In the genomic region with DNA sequence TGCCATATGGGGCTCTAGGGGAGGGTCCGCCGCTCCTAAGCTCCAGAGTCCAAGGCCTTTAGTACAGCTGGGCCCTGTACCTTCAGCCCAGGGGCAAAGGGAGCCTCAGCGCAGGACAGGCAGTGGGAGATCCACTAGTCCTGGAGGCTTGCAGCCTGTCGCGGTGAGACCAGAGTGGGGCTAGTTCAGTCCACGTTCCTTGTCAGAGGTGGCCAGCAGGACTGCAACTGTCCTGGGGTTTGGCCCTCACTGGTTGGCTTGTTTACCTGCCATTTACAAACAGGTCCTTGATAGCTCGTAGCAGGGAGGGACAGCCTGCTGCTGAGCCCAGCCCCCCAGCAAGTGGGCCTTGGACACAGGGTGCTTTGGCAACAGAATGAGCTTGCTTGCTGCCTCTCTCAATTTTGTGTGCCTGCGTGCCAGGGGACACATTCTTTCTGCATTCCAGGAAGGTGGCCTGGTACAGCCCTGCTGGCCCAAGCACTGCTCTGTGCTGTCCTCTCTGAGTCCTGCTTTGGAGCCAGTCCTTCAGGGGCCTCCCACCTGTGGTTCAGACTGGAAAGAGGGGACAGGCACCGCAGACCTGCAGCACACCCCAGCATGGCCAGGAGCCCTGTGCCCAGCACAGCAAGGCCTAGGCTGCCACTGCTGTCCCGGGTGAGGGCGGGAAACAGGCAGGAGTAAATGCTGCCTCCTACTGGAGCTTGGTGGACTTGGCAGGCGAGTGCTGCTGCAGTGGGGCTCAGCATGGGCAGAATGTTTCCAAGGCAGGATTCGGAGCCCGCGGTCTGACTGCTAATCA, we compare ENCODE assay signal across 8 cellular contexts. TPM values are rescaled to one million over a fixed set of nuclear protein-coding genes. Genes with fewer than 3 reads are reported as not detected.
DNase-seq lines count a peak whose midpoint lies in the region; ATAC-seq and TF ChIP-seq lines count a peak whose summit lies in the region.

No MANE protein-coding gene starts in this region.

- no peaks in the 10 kb centered on the region for H3K36me3 ChIP-seq in right atrium auricular region

- H3K4me1 Mint-ChIP-seq in activated naive CD4-positive, alpha-beta T cell treated with anti-CD3 and anti-CD28 coated beads for 36 hours (ENCODE audit: low read depth): peaks cover 8% of the 10 kb centered on the region

- CTCF ChIA-PET in activated naive CD4-positive, alpha-beta T cell treated with anti-CD3 and anti-CD28 coated beads for 36 hours (lab: Charles Lee): interaction anchor here (0.6 to 2.5 kb wide), 7 partner anchors 9 to 249 kb away, joined by 3 to 6 read pairs (median 5); no protein-coding TSS in a partner anchor

- H3K9me3 ChIP-seq in right atrium auricular region: no peaks in the 10 kb centered on the region

- peak overlapping the region; percentile 82 to 84 for H3K27ac ChIP-seq in right atrium auricular region
- peak overlapping the region in 17 of 21 experiments; percentile 15 to 86 (median 68) for H3K27ac ChIP-seq in skin epidermis

- H3K27me3 Mint-ChIP-seq in activated naive CD4-positive, alpha-beta T cell treated with anti-CD3 and anti-CD28 coated beads for 36 hours (ENCODE audit: low read depth): no peaks in the 10 kb centered on the region

- peaks cover 0 to 82% of the 10 kb centered on the region in 2 donors for H3K4me1 ChIP-seq in right atrium auricular region

- no peaks in the 10 kb centered on the region for H3K36me3 Mint-ChIP-seq in activated naive CD4-positive, alpha-beta T cell treated with anti-CD3 and anti-CD28 coated beads for 36 hours (ENCODE audit: low read depth)

- no peaks in the 10 kb centered on the region for H3K9me3 Mint-ChIP-seq in activated naive CD4-positive, alpha-beta T cell treated with anti-CD3 and anti-CD28 coated beads for 36 hours

- H3K27ac Mint-ChIP-seq in activated naive CD4-positive, alpha-beta T cell treated with anti-CD3 and anti-CD28 coated beads for 36 hours: no peak overlapping the region

- H3K4me3 ChIP-seq in right atrium auricular region: no peak overlapping the region
- H3K4me3 ChIP-seq in skin epidermis: no peak overlapping the region

- DNase-seq in EH (ENCODE audit: low read depth) (peak; percentile 39), right atrium auricular region (ENCODE audit: low spot score) (no peak), NCI-H69 (lab: John Stamatoyannopoulos, UW) (no peak)
- peak; percentile 50 for DNase-seq in activated naive CD4-positive, alpha-beta T cell treated with anti-CD3 and anti-CD28 coated beads for 36 hours

- H3K4me3 Mint-ChIP-seq in activated naive CD4-positive, alpha-beta T cell treated with anti-CD3 and anti-CD28 coated beads for 36 hours: no peak overlapping the region

- H3K27me3 ChIP-seq in right atrium auricular region: no peaks in the 10 kb centered on the region

- intact Hi-C loops in activated naive CD4-positive, alpha-beta T cell treated with anti-CD3 and anti-CD28 coated beads for 36 hours (cut with micrococcal nuclease): no loop called here

- TF ChIP-seq CTCF in LNCAP (IDR thresholded peaks at IDR 0.05): peak; percentile 57
- peak in 1 of 2 donors; percentile 67 for TF ChIP-seq CTCF in right atrium auricular region (IDR thresholded peaks at IDR 0.05)

- no peak for ATAC-seq in HG03432 (IDR thresholded peaks at IDR 0.05; ENCODE audit: unreplicated experiment)
- no peak for ATAC-seq in GM18502 (IDR thresholded peaks at IDR 0.05; ENCODE audit: poor library complexity, unreplicated experiment)

RNA-seq across cellular contexts. Expression of a gene that starts 15.2 kb away (rescaled TPM):
- total RNA-seq in activated naive CD4-positive, alpha-beta T cell treated with anti-CD3 and anti-CD28 coated beads for 36 hours: 1 to 10 TPM; 7.8 to 8.3 TPM
- total RNA-seq in right atrium auricular region: 10 to 100 TPM; 35.0 to 41.0 TPM

RNA-seq across cellular contexts. Expression of a gene that starts 43.0 kb away (rescaled TPM):
- total RNA-seq in activated naive CD4-positive, alpha-beta T cell treated with anti-CD3 and anti-CD28 coated beads for 36 hours: 1 to 10 TPM; 4.8 to 5.0 TPM
- 10 to 100 TPM; 20.1 to 20.8 TPM for total RNA-seq in right atrium auricular region

Comparison
In these comparisons a context has a peak if more than half of its experiments do, and no peak if none do; other contexts are left out.
1. DNase-seq: peak in EH (single experiment) and activated naive CD4-positive, alpha-beta T cell treated with anti-CD3 and anti-CD28 coated beads for 36 hours (single experiment); none in right atrium auricular region (single experiment) and NCI-H69 (single experiment).